Comparison of ENCODE assay signal across 8 cellular contexts in genomic region chr1:3624194-3625136, GRCh38. TPM values are rescaled to one million over a fixed set of nuclear protein-coding genes. Genes with fewer than 3 reads are reported as not detected.
DNase-seq lines count a peak whose midpoint lies in the region; ATAC-seq and TF ChIP-seq lines count a peak whose summit lies in the region.

TPRG1L (plus strand) TSS chr1:3625015; CDS start chr1:3625073, 58 bp downstream.

- H3K27ac ChIP-seq in heart left ventricle, result peak within 1 kb of the TSS; percentile 56 to 88 (median 80)
- H3K27ac ChIP-seq in upper lobe of left lung, result peak within 1 kb of the TSS; percentile 81 to 93 (median 87)

- peak in 1 of 4 donors; percentile 81 for TF ChIP-seq EP300 in upper lobe of left lung (IDR thresholded peaks at IDR 0.05)

- TF ChIP-seq POLR2A in heart left ventricle (IDR thresholded peaks at IDR 0.05) (peak in 1 of 2 donors; percentile 59), upper lobe of left lung (IDR thresholded peaks at IDR 0.05) (peak in 1 of 4 donors; percentile 78)

- in situ Hi-C loops in GM13976 (cut with MboI; ENCODE audit: low sequenced_read_pairs, unreplicated experiment), result no loop called here

- WGBS in heart left ventricle, 4 donors, result 0 to 1% (median 1%) methylated on average over 54 to 108 of the region's 108 CpGs
- WGBS in upper lobe of left lung, 2 donors, result 0 to 2% methylated on average over 35 to 82 of the region's 108 CpGs

- TF ChIP-seq CTCF in GM13976 (IDR thresholded peaks at IDR 0.05; ENCODE audit: borderline replicate concordance, control extremely low read depth, extremely low read depth, insufficient read depth, missing control alignments) (no peak), heart left ventricle (IDR thresholded peaks at IDR 0.05) (no peak), upper lobe of left lung (IDR thresholded peaks at IDR 0.05) (peak in 3 of 6 experiments; percentile 10 to 24 (median 12))

- intact Hi-C loops in T-helper 1 cell treated with Interleukin-12 subunit alpha and Interleukin-12 subunit beta and Interleukin-4 antibody, amounts not matched to agents 30 ng/mL and 1 ng/mL, for 36 hours (cut with micrococcal nuclease), result loop anchor here (1.0 to 10.0 kb wide), 8 partner anchors 26 to 1037 kb away; partner anchors contain the start of genes C1orf174, CEP104, DFFB and LRRC47
- intact Hi-C loops in heart left ventricle (cut with DNase I) (loop anchor here in 5 of 10 donors (2.0 to 10.0 kb wide), 3 partner anchors 22 to 172 kb away; partner anchors contain the start of gene ARHGEF16 (in 2 of the 5)), posterior vena cava (cut with DNase I) (no loop called here)

- no peaks in the 10 kb centered on the region for H3K9me3 ChIP-seq in heart left ventricle
- H3K9me3 ChIP-seq in upper lobe of left lung, result no peaks in the 10 kb centered on the region

- DNase-seq in GM13976 (ENCODE audit: low spot score) (peak; percentile 100), NCI-H146 (lab: John Stamatoyannopoulos, UW) (peak; percentile 95), amniotic epithelial cell (ENCODE audit: low read depth) (peak; percentile 87), heart left ventricle (peak; percentile 98 to 100 (median 99)), posterior vena cava (ENCODE audit: low spot score) (peak; percentile 99), upper lobe of left lung (peak; percentile 97 to 100)

- ATAC-seq in HG02870 (IDR thresholded peaks at IDR 0.05; ENCODE audit: unreplicated experiment) (peak; percentile 94), heart left ventricle (peak; percentile 97 to 99 (median 98)), upper lobe of left lung (ENCODE audit: low FRiP score in 2 of 2) (peak; percentile 98 to 99)

- H3K4me3 ChIP-seq in heart left ventricle (peak within 1 kb of the TSS; percentile 71 to 99 (median 96)), upper lobe of left lung (peak within 1 kb of the TSS; percentile 84 to 100 (median 92))

- H3K4me1 ChIP-seq in heart left ventricle (peaks cover 0 to 34% (median 24%) of the 10 kb centered on the region in 12 donors), upper lobe of left lung (peaks cover 24 to 33% (median 26%) of the 10 kb centered on the region in 4 donors)

- H3K27me3 ChIP-seq in heart left ventricle, result no peaks in the 10 kb centered on the region
- no peaks in the 10 kb centered on the region for H3K27me3 ChIP-seq in upper lobe of left lung

- H3K36me3 ChIP-seq in heart left ventricle (peaks cover 0 to 31% (median 29%) of the 10 kb centered on the region in 9 donors), upper lobe of left lung (peaks cover 7 to 24% (median 22%) of the 10 kb centered on the region in 4 donors)

RNA-seq across cellular contexts. Expression of gene TPRG1L, which starts in this region (rescaled TPM):
- 14.4 and 17.1 TPM in 2 replicates for total RNA-seq in T-helper 1 cell treated with Interleukin-12 subunit alpha and Interleukin-12 subunit beta and Interleukin-4 antibody, amounts not matched to agents 30 ng/mL and 1 ng/mL, for 36 hours
- total RNA-seq in heart left ventricle (10 to 100 TPM; 32.0 to 58.0 (median 48.8) TPM), posterior vena cava (10 to 100 TPM; 37.5 to 45.6 TPM), upper lobe of left lung (10 to 100 TPM; 16.6 to 48.3 (median 40.2) TPM)
- 10 to 100 TPM; 24.2 to 48.8 TPM for polyA plus RNA-seq in heart left ventricle

Comparison
In these comparisons a context has a peak if more than half of its experiments do, and no peak if none do; other contexts are left out.
1. Peak in every context shown above with its lines: DNase-seq, ATAC-seq, H3K4me3 ChIP-seq and H3K27ac ChIP-seq.